Comparison of ENCODE assay signal across 22 cellular contexts in genomic region chr5:143842920-143843319, GRCh38. TPM values are rescaled to one million over a fixed set of nuclear protein-coding genes. Genes with fewer than 3 reads are reported as not detected.
A peak's percentile ranks its signal among the peaks of the same experiment; 100 is the strongest.
DNase-seq lines count a peak whose midpoint lies in the region; ATAC-seq, FAIRE-seq and TF ChIP-seq lines count a peak whose summit lies in the region.
"Had no signal": no experiment of that assay in that cellular context is flagged by ENCODE, and none has a peak within 500 bp of the region (broad histone marks: within the 10 kb centered on the region; RNA-seq: fewer than 3 reads in every experiment).

No MANE protein-coding gene starts in this region.

- H3K4me3 ChIP-seq in bronchial epithelial cell (ENCODE audit: low read depth, low read length) = no peak overlapping the region
- H3K4me3 ChIP-seq: GM23338, K562 had no signal

- no peak for ATAC-seq in naive thymus-derived CD8-positive, alpha-beta T cell
- ATAC-seq: GM23338, HCT116, K562 had no signal

- H3K36me3 Mint-ChIP-seq in naive thymus-derived CD8-positive, alpha-beta T cell = no peaks in the 10 kb centered on the region

- POLR2A ChIA-PET in naive thymus-derived CD8-positive, alpha-beta T cell (lab: Charles Lee) = no interaction called here

- H3K36me3 ChIP-seq in bronchial epithelial cell (ENCODE audit: control insufficient read depth, insufficient read depth, low read length) = no peaks in the 10 kb centered on the region

- no peaks in the 10 kb centered on the region for H3K27me3 ChIP-seq in bronchial epithelial cell (ENCODE audit: control insufficient read depth, insufficient read depth, low read length)

- DNase-seq in NCI-H82 (lab: John Stamatoyannopoulos, UW) (peak; percentile 12), NCI-H82 treated with DMSO at 0.1 percent for 48 hours (lab: John Stamatoyannopoulos, UW; ENCODE audit: unreplicated experiment) (no peak), LHCN-M2 (ENCODE audit: low read depth) (peak; percentile 8), bronchial epithelial cell (ENCODE audit: low read depth) (peak; percentile 16), GM03348 (ENCODE audit: low spot score) (no peak), NCI-H2196 treated with DMSO at 0.1 percent for 48 hours (lab: John Stamatoyannopoulos, UW; ENCODE audit: unreplicated experiment) (no peak), DMS79 (lab: John Stamatoyannopoulos, UW) (no peak)
- DNase-seq in naive thymus-derived CD8-positive, alpha-beta T cell = no peak
- DNase-seq: 8988T; Caco-2; CD4-positive, alpha-beta T cell; MV-4-11; NCI-H1694 treated with DMSO at 0.1 percent for 48 hours; NCI-H510A; NCI-H748 treated with DMSO at 0.1 percent for 48 hours; OCI-M1 had no signal

- H3K9me3 Mint-ChIP-seq in naive thymus-derived CD8-positive, alpha-beta T cell = no peaks in the 10 kb centered on the region
- H3K9me3 Mint-ChIP-seq: CD4-positive, alpha-beta T cell; GM23338 had no signal

- H3K27me3 Mint-ChIP-seq in naive thymus-derived CD8-positive, alpha-beta T cell = peaks cover 0 to 9% (median 3%) of the 10 kb centered on the region in 5 donors
- H3K27me3 Mint-ChIP-seq: CD4-positive, alpha-beta T cell had no signal

- no peak overlapping the region for H3K27ac Mint-ChIP-seq in naive thymus-derived CD8-positive, alpha-beta T cell
- H3K27ac Mint-ChIP-seq: CD4-positive, alpha-beta T cell; GM23338 had no signal

- H3K4me3 Mint-ChIP-seq in naive thymus-derived CD8-positive, alpha-beta T cell = no peak overlapping the region
- H3K4me3 Mint-ChIP-seq: CD4-positive, alpha-beta T cell; GM23338 had no signal

- no peak for FAIRE-seq in bronchial epithelial cell (lab: Jason Lieb, UNC)
- FAIRE-seq: G401.6, K562 had no signal

- TF ChIP-seq CTCF in bronchial epithelial cell (IDR thresholded peaks at IDR 0.05; ENCODE audit: insufficient read depth, low read length, severe bottlenecking) = no peak

- H3K4me1 Mint-ChIP-seq in naive thymus-derived CD8-positive, alpha-beta T cell = no peaks in the 10 kb centered on the region
- H3K4me1 Mint-ChIP-seq: GM23338 had no signal

RNA-seq across cellular contexts. Expression of gene HMHB1, which starts 31.0 kb away (rescaled TPM):
- total RNA-seq in LHCN-M2 (2014; rRNA removed) (not detected in 2 replicates), bronchial epithelial cell (not detected in 2 replicates)
- polyA plus RNA-seq in LHCN-M2 (2012) = not detected
- not detected for total RNA-seq in naive thymus-derived CD8-positive, alpha-beta T cell
- polyA plus RNA-seq in naive thymus-derived CD8-positive, alpha-beta T cell = not detected
- total RNA-seq: Caco-2; CD4-positive, alpha-beta T cell; GM23338; K562 had no signal
- polyA plus RNA-seq: AG04450, BJ, GM23338, K562 had no signal

Comparison
In these comparisons a context has a peak if more than half of its experiments do, and no peak if none do; other contexts are left out.
1. DNase-seq: peak in NCI-H82 (single experiment), LHCN-M2 (single experiment) and bronchial epithelial cell (single experiment); none in NCI-H82 treated with DMSO at 0.1 percent for 48 hours (single experiment), GM03348 (single experiment), NCI-H2196 treated with DMSO at 0.1 percent for 48 hours (single experiment), DMS79 (single experiment) and naive thymus-derived CD8-positive, alpha-beta T cell (0 of 10).